ENCODE assay signal across 8 cellular contexts in genomic region chr5:154189819-154190651, GRCh38. TPM values are rescaled to one million over a fixed set of nuclear protein-coding genes. Genes with fewer than 3 reads are reported as not detected.
DNase-seq lines count a peak whose midpoint lies in the region; ATAC-seq and TF ChIP-seq lines count a peak whose summit lies in the region.

No MANE protein-coding gene starts in this region.

- H3K27ac ChIP-seq in KOPT-K1 (ENCODE audit: low read depth, low read length, poor library complexity, severe bottlenecking) (peak overlapping the region; percentile 54), SU-DHL-6 (ENCODE audit: low read depth, low read length) (peak overlapping the region; percentile 35), heart right ventricle (peak overlapping the region; percentile 83 to 92 (median 90)), upper lobe of right lung (peak overlapping the region; percentile 83)

- H3K4me3 ChIP-seq in SU-DHL-6 (ENCODE audit: insufficient read depth, low read length, poor library complexity, severe bottlenecking) (peak overlapping the region; percentile 65), heart right ventricle (peak overlapping the region; percentile 71 to 100 (median 95)), upper lobe of right lung (peak overlapping the region; percentile 79)

- H2AFZ ChIP-seq in SU-DHL-6 (ENCODE audit: low read depth, low read length, severe bottlenecking): peak overlapping the region; percentile 90

- no peaks in the 10 kb centered on the region for H3F3A ChIP-seq in SU-DHL-6 (ENCODE audit: insufficient read depth)

- no peaks in the 10 kb centered on the region for H3K79me2 ChIP-seq in SU-DHL-6 (ENCODE audit: insufficient read depth, low read length)

- 0% methylated on average over 64 to 80 of the region's 80 CpGs for WGBS in heart right ventricle, 2 donors

- TF ChIP-seq CTCF in GM10248 (IDR thresholded peaks at IDR 0.05; ENCODE audit: control extremely low read depth, extremely low read depth, low read depth, missing control alignments): peak; percentile 26
- TF ChIP-seq CTCF in SU-DHL-6 (IDR thresholded peaks at IDR 0.05; ENCODE audit: insufficient read depth, low read length, poor library complexity, severe bottlenecking): peak; percentile 42
- peak in 7 of 9 donors; percentile 7 to 58 (median 53) for TF ChIP-seq CTCF in heart right ventricle (IDR thresholded peaks at IDR 0.05)
- TF ChIP-seq CTCF in upper lobe of right lung (IDR thresholded peaks at IDR 0.05): peak; percentile 53

- H3K27me3 ChIP-seq in SU-DHL-6 (ENCODE audit: low read length) (no peaks in the 10 kb centered on the region), heart right ventricle (peaks cover 0 to 12% (median 0%) of the 10 kb centered on the region in 7 donors), upper lobe of right lung (no peaks in the 10 kb centered on the region)

- H3K9me3 ChIP-seq in KOPT-K1 (ENCODE audit: insufficient read depth, low read length, poor library complexity, severe bottlenecking) (no peaks in the 10 kb centered on the region), SU-DHL-6 (ENCODE audit: insufficient read depth, low read length) (no peaks in the 10 kb centered on the region), heart right ventricle (no peaks in the 10 kb centered on the region), upper lobe of right lung (no peaks in the 10 kb centered on the region)

- H3K36me3 ChIP-seq in KOPT-K1 (ENCODE audit: insufficient read depth, low read length) (no peaks in the 10 kb centered on the region), SU-DHL-6 (ENCODE audit: low read length) (no peaks in the 10 kb centered on the region), heart right ventricle (peaks cover 0 to 6% (median 0%) of the 10 kb centered on the region in 9 donors), upper lobe of right lung (no peaks in the 10 kb centered on the region)

- CTCF ChIA-PET in GM10248 (lab: Yijun Ruan, JAX): interaction anchor here (0.7 to 6.6 kb wide), 29 partner anchors 9 to 262 kb away, joined by 3 to 58 read pairs (median 4); no protein-coding TSS in a partner anchor

- H3K4me1 ChIP-seq in heart right ventricle (peaks cover 0 to 47% (median 38%) of the 10 kb centered on the region in 9 donors), upper lobe of right lung (peaks cover 28% of the 10 kb centered on the region)

- H3K9ac ChIP-seq in SU-DHL-6 (ENCODE audit: low read length): peak overlapping the region; percentile 60

- no peaks in the 10 kb centered on the region for H4K20me1 ChIP-seq in SU-DHL-6 (ENCODE audit: low read depth, low read length)

- H3K9me2 ChIP-seq in SU-DHL-6 (replicated peaks; ENCODE audit: insufficient read depth, low read length): no peaks in the 10 kb centered on the region

- POLR2A ChIA-PET in GM10248 (lab: Yijun Ruan, JAX): interaction anchor here (0.6 to 2.3 kb wide), 6 partner anchors 10 to 151 kb away, joined by 3 to 16 read pairs (median 3); partner anchors contain the start of genes FAM114A2 and MFAP3

- ATAC-seq in GM21825 (IDR thresholded peaks at IDR 0.05; ENCODE audit: unreplicated experiment): peak; percentile 78
- ATAC-seq in heart right ventricle: peak; percentile 85 to 94 (median 92)
- ATAC-seq in upper lobe of right lung: peak; percentile 96

- intact Hi-C loops in heart right ventricle (cut with DNase I) (loop anchor here in 6 of 10 donors (2.0 to 10.0 kb wide), 6 partner anchors 115 to 217 kb away; no protein-coding TSS in a partner anchor), posterior cingulate gyrus (cut with DNase I) (loop anchor here (5.0 to 10.0 kb wide), 2 partner anchors 115 to 217 kb away; no protein-coding TSS in a partner anchor), upper lobe of right lung (cut with DNase I) (no loop called here)

- peak; percentile 90 for DNase-seq in GM10248 (ENCODE audit: extremely low spot score)
- DNase-seq in activated naive CD8-positive, alpha-beta T cell treated with anti-CD3 and anti-CD28 coated beads, Interleukin-2, amount 50 U/mL, for 16 hours (ENCODE audit: low read depth, low spot score): peak; percentile 52
- peak; percentile 88 for DNase-seq in heart right ventricle
- DNase-seq in posterior cingulate gyrus: peak; percentile 74 to 97 (median 80)
- DNase-seq in upper lobe of right lung: peak; percentile 94

- peak overlapping the region; percentile 55 for H3K4me2 ChIP-seq in SU-DHL-6 (ENCODE audit: low read depth, low read length, poor library complexity, severe bottlenecking)

RNA-seq across cellular contexts. Expression of gene GALNT10, which starts 0.5 kb away (rescaled TPM):
- total RNA-seq in heart right ventricle (10 to 100 TPM in 7 of 10 donors, 1 to 10 TPM in 3; 8.9 to 19.0 (median 12.9) TPM), upper lobe of right lung (93.8 TPM)
- 1 to 10 TPM; 3.1 to 5.1 TPM for polyA plus RNA-seq in heart right ventricle

Comparison
In these comparisons a context has a peak if more than half of its experiments do, and no peak if none do; other contexts are left out.
1. Peak in every context shown above with its lines: DNase-seq, ATAC-seq, H3K4me3 ChIP-seq and H3K27ac ChIP-seq.
2. H3K27ac ChIP-seq: peak in every context shown above with its lines; median percentile 90 in heart right ventricle; 83 in upper lobe of right lung; 54 in KOPT-K1; 35 in SU-DHL-6.